In genomic region chr20:40728470-40728869, GRCh38 we compare ENCODE assay signal across 17 cellular contexts. TPM values are rescaled to one million over a fixed set of nuclear protein-coding genes. Genes with fewer than 3 reads are reported as not detected.
DNase-seq lines count a peak whose midpoint lies in the region; ATAC-seq, FAIRE-seq and TF ChIP-seq lines count a peak whose summit lies in the region.
"Had no signal": no experiment of that assay in that cellular context is flagged by ENCODE, and none has a peak within 500 bp of the region (broad histone marks: within the 10 kb centered on the region; RNA-seq: fewer than 3 reads in every experiment).

No MANE protein-coding gene starts in this region.

- H3K27ac ChIP-seq in OCI-LY3 (ENCODE audit: low read length): no peak overlapping the region
- no peak overlapping the region for H3K27ac ChIP-seq in endothelial cell of umbilical vein (ENCODE audit: insufficient read depth, low read depth, low read length)
- no peak overlapping the region for H3K27ac ChIP-seq in body of pancreas
- H3K27ac ChIP-seq: heart right ventricle, transverse colon had no signal

- no peaks in the 10 kb centered on the region for H3K79me2 ChIP-seq in OCI-LY3 (ENCODE audit: low read length)
- no peaks in the 10 kb centered on the region for H3K79me2 ChIP-seq in endothelial cell of umbilical vein (ENCODE audit: control insufficient read depth, insufficient read depth, low read length)

- H3K4me3 ChIP-seq in GM12865 (ENCODE audit: low read depth, low read length) (no peak overlapping the region), OCI-LY3 (ENCODE audit: low read length) (no peak overlapping the region), endothelial cell of umbilical vein (replicated peaks in 1 of 3; ENCODE audit: insufficient read depth in 1 of 3, low read depth in 1 of 3, low read length in 3 of 3) (no peak overlapping the region), body of pancreas (no peak overlapping the region)
- H3K4me3 ChIP-seq: heart right ventricle, MG63, transverse colon had no signal

- dilution Hi-C loops in endothelial cell of umbilical vein (cut with MboI; ENCODE audit: extremely low pct_ligation_motif_present, low sequenced_read_pairs): no loop called here

- no peak overlapping the region for H2AFZ ChIP-seq in OCI-LY3 (ENCODE audit: low read depth, low read length)
- H2AFZ ChIP-seq in endothelial cell of umbilical vein (ENCODE audit: low read depth, low read length): no peak overlapping the region

- H3K9me3 ChIP-seq in OCI-LY3 (ENCODE audit: insufficient read depth, low read length) (no peaks in the 10 kb centered on the region), endothelial cell of umbilical vein (replicated peaks; ENCODE audit: control insufficient read depth, insufficient read depth, low read length) (no peaks in the 10 kb centered on the region), body of pancreas (peaks cover 0 to 5% (median 0%) of the 10 kb centered on the region in 3 donors)
- H3K9me3 ChIP-seq: MG63, transverse colon had no signal

- TF ChIP-seq POLR2A in endothelial cell of umbilical vein (IDR thresholded peaks at IDR 0.05; ENCODE audit: low read depth, low read length): no peak
- no peak for TF ChIP-seq POLR2A in body of pancreas (IDR thresholded peaks at IDR 0.05)

- peaks cover 5% of the 10 kb centered on the region; the same call in 1 of the 2 replicates for H3K4me1 ChIP-seq in OCI-LY3 (ENCODE audit: low read length)
- H3K4me1 ChIP-seq in endothelial cell of umbilical vein (ENCODE audit: control insufficient read depth, extremely low read depth, insufficient read depth, low read length): no peaks in the 10 kb centered on the region
- no peaks in the 10 kb centered on the region for H3K4me1 ChIP-seq in body of pancreas
- H3K4me1 ChIP-seq: heart right ventricle, transverse colon had no signal

- H3K36me3 ChIP-seq in OCI-LY3 (replicated peaks; ENCODE audit: low read depth, low read length) (no peaks in the 10 kb centered on the region), endothelial cell of umbilical vein (ENCODE audit: control insufficient read depth in 2 of 2, extremely low read depth in 1 of 2, insufficient read depth in 2 of 2, low read length in 2 of 2) (no peaks in the 10 kb centered on the region), body of pancreas (replicated peaks in 1 of 2; ENCODE audit: insufficient read depth in 1 of 2, low read depth in 2 of 2) (no peaks in the 10 kb centered on the region)
- H3K36me3 ChIP-seq: heart right ventricle, MG63, transverse colon had no signal

- TF ChIP-seq CTCF in GM12865 (IDR thresholded peaks at IDR 0.05; ENCODE audit: insufficient read depth, low read depth, low read length, missing control alignments) (peak; percentile 14), OCI-LY3 (IDR thresholded peaks at IDR 0.05; ENCODE audit: low read depth, low read length) (peak; percentile 66), endothelial cell of umbilical vein (IDR thresholded peaks at IDR 0.05; ENCODE audit: extremely low read depth in 1 of 2, insufficient read depth in 1 of 2, low read depth in 1 of 2, low read length in 2 of 2) (peak; percentile 7 to 14), body of pancreas (IDR thresholded peaks at IDR 0.05) (no peak)

- FAIRE-seq in A204.1 (lab: Jason Lieb, UNC) (peak; percentile 14), endothelial cell of umbilical vein (lab: Jason Lieb, UNC) (no peak)

- H4K20me1 ChIP-seq in OCI-LY3 (ENCODE audit: insufficient read depth, low read length): no peaks in the 10 kb centered on the region
- no peaks in the 10 kb centered on the region for H4K20me1 ChIP-seq in endothelial cell of umbilical vein (replicated peaks; ENCODE audit: control insufficient read depth, extremely low read depth, insufficient read depth, low read length)

- CTCF ChIA-PET in endothelial cell of umbilical vein (lab: Charles Lee): interaction anchor here (0.9 to 2.9 kb wide), 4 partner anchors 8 to 235 kb away, joined by 3 to 14 read pairs (median 4); no protein-coding TSS in a partner anchor

- WGBS in body of pancreas, 2 donors: 26 to 61% methylated on average over 1 of the region's 1 CpG

- no peak overlapping the region for H3K9ac ChIP-seq in OCI-LY3 (ENCODE audit: low read length)
- H3K9ac ChIP-seq in endothelial cell of umbilical vein (replicated peaks; ENCODE audit: extremely low read depth, insufficient read depth, low read length): no peak overlapping the region

- DNase-seq in GM12865 (ENCODE audit: low read depth) (no peak), endothelial cell of umbilical vein (ENCODE audit: low read depth, low spot score) (no peak), body of pancreas (no peak), NCI-H1694 treated with DMSO at 0.1 percent for 48 hours (lab: John Stamatoyannopoulos, UW) (no peak)
- no peak for DNase-seq in activated CD4-positive, alpha-beta T cell treated with anti-CD3 and anti-CD28 coated beads for 4 hours
- DNase-seq: activated CD4-positive, alpha-beta T cell treated with anti-CD3 and anti-CD28 coated beads, Interleukin-2, amount 50 U/mL, for 4 hours; DMS79 treated with DMSO at 0.1 percent for 48 hours; GOT3; heart right ventricle; kidney glomerular epithelial cell; MG63; NCI-H2171 treated with DMSO at 0.1 percent for 48 hours; stimulated activated CD8-positive, alpha-beta memory T cell treated with anti-CD3 and anti-CD28 coated beads, Interleukin-4, amount 100 ng/mL, for 48 hours; transverse colon had no signal

- peaks cover 3% of the 10 kb centered on the region for H3K27me3 ChIP-seq in OCI-LY3 (ENCODE audit: low read depth, low read length)
- peaks cover 4 to 13% of the 10 kb centered on the region in 2 experiments for H3K27me3 ChIP-seq in endothelial cell of umbilical vein (ENCODE audit: control insufficient read depth in 2 of 2, insufficient read depth in 2 of 2, low read length in 2 of 2)
- no peaks in the 10 kb centered on the region for H3K27me3 ChIP-seq in body of pancreas
- H3K27me3 ChIP-seq: MG63 had no signal

- intact Hi-C loops in endothelial cell of umbilical vein (cut with micrococcal nuclease): no loop called here
- intact Hi-C loops in body of pancreas (cut with DNase I): no loop called here

- ATAC-seq in HG02852 (IDR thresholded peaks at IDR 0.05; ENCODE audit: unreplicated experiment) (no peak), body of pancreas (no peak)
- ATAC-seq: heart right ventricle had no signal

- BruUV-seq in endothelial cell of umbilical vein (replicated peaks; lab: Mats Ljungman, UMichigan): no TSS peak

- H3K4me2 ChIP-seq in OCI-LY3 (ENCODE audit: low read length) (no peak overlapping the region), endothelial cell of umbilical vein (ENCODE audit: insufficient read depth, low read length) (no peak overlapping the region)

- H3K9me1 ChIP-seq in endothelial cell of umbilical vein (replicated peaks; ENCODE audit: control insufficient read depth, extremely low read depth, insufficient read depth, low read length): no peaks in the 10 kb centered on the region

- POLR2A ChIA-PET in endothelial cell of umbilical vein (lab: Charles Lee): no interaction called here

TF ChIP-seq in endothelial cell of umbilical vein, 7 proteins besides CTCF, POLR2A, EP300 and RAD21:
- TF ChIP-seq JUN (IDR thresholded peaks at IDR 0.05; ENCODE audit: borderline replicate concordance, insufficient read depth, insufficient read length, low read depth) (no peak), POLR2AphosphoS5 (IDR thresholded peaks at IDR 0.05; ENCODE audit: insufficient read depth, low read depth, low read length) (no peak), EZH2 (IDR thresholded peaks at IDR 0.05; ENCODE audit: borderline replicate concordance, low read depth, low read length, severe bottlenecking) (no peak)
TF ChIP-seq in endothelial cell of umbilical vein: peak in this region for 0.

RNA-seq across cellular contexts. Expression of gene MAFB, which starts 39.4 kb away (rescaled TPM):
- total RNA-seq in endothelial cell of umbilical vein (1.3 and 1.8 TPM in 2 replicates), body of pancreas (10 to 100 TPM; 21.1 to 22.1 TPM)
- 3.4 and 4.0 TPM in 2 replicates for polyA plus RNA-seq in endothelial cell of umbilical vein
- 2.0 and 3.2 TPM in 2 replicates for polyA plus RNA-seq in endothelial cell of umbilical vein (2011; cell fraction: cytosol; rRNA removed)
- 2.9 and 3.5 TPM in 2 replicates for polyA plus RNA-seq in endothelial cell of umbilical vein (2011; cell fraction: nucleus; rRNA removed)
- 3.0 and 8.9 TPM in 2 replicates for polyA plus RNA-seq in endothelial cell of umbilical vein (2012)
- polyA minus RNA-seq in endothelial cell of umbilical vein: 1.4 and 2.5 TPM in 2 replicates
- polyA minus RNA-seq in endothelial cell of umbilical vein (2011; cell fraction: cytosol; rRNA and poly(A)+ RNA removed): 3.1 TPM
- 1.8 and 3.7 TPM in 2 replicates for polyA minus RNA-seq in endothelial cell of umbilical vein (2011; cell fraction: nucleus; rRNA and poly(A)+ RNA removed)

Comparison
In these comparisons a context has a peak if more than half of its experiments do, and no peak if none do; other contexts are left out.
1. CTCF ChIP-seq: peak in GM12865 (single experiment), OCI-LY3 (single experiment) and endothelial cell of umbilical vein (2 of 2); none in body of pancreas (0 of 7).